ENCODE assay signal across 8 cellular contexts in the genomic region with DNA sequence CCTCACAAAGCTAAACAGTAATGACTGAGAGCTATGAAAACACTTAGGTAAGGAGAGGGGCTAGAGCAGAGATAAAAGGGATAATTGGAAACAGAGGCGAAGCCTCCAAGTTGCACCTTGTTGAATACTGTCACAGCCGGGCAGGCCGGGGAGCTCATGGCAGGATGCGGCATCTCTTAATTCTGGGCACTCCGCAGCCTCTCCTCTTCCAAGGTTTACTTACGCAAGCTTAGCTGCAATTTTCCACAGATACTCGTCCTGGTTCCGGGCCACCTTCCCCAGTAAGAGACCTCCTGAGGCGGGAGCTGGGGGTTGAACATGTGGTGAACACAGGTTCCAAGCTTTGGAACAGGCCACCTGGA.
DNase-seq lines count a peak whose midpoint lies in the region; ATAC-seq and TF ChIP-seq lines count a peak whose summit lies in the region.

No MANE protein-coding gene starts in this region.

- peaks cover 3% of the 10 kb centered on the region for H3K27me3 Mint-ChIP-seq in endodermal cell (ENCODE audit: insufficient read depth)
- no peaks in the 10 kb centered on the region for H3K27me3 Mint-ChIP-seq in progenitor cell of endocrine pancreas

- H3F3A ChIP-seq in DOHH2 (ENCODE audit: control insufficient read depth, insufficient read depth) (no peaks in the 10 kb centered on the region), OCI-LY1 (ENCODE audit: insufficient read depth, low read length) (peaks cover 5% of the 10 kb centered on the region; the same call in 1 of the 2 replicates)

- H4K20me1 ChIP-seq in DOHH2 (ENCODE audit: control insufficient read depth, insufficient read depth, low read depth, low read length), result no peaks in the 10 kb centered on the region
- no peaks in the 10 kb centered on the region for H4K20me1 ChIP-seq in OCI-LY1 (ENCODE audit: insufficient read depth, low read length)

- H3K4me2 ChIP-seq in DOHH2 (ENCODE audit: low read length), result peak overlapping the region; percentile 74
- peak overlapping the region; percentile 70 for H3K4me2 ChIP-seq in OCI-LY1 (ENCODE audit: low read length)

- H3K9me3 ChIP-seq in DOHH2 (ENCODE audit: control insufficient read depth, insufficient read depth, low read length), result no peaks in the 10 kb centered on the region
- H3K9me3 ChIP-seq in OCI-LY1 (ENCODE audit: low read length), result no peaks in the 10 kb centered on the region
- peaks cover 4% of the 10 kb centered on the region for H3K9me3 ChIP-seq in endodermal cell (ENCODE audit: control insufficient read depth, low read length)

- H3K36me3 Mint-ChIP-seq in endodermal cell (ENCODE audit: low read depth) (no peaks in the 10 kb centered on the region), progenitor cell of endocrine pancreas (ENCODE audit: insufficient read depth) (no peaks in the 10 kb centered on the region)

- H3K4me3 ChIP-seq in DOHH2 (ENCODE audit: low read length), result peak overlapping the region; percentile 72
- H3K4me3 ChIP-seq in OCI-LY1 (ENCODE audit: low read depth, low read length, poor library complexity, severe bottlenecking), result peak overlapping the region; percentile 70
- no peak overlapping the region for H3K4me3 ChIP-seq in endodermal cell (ENCODE audit: low read length)

- H3K9me2 ChIP-seq in DOHH2 (replicated peaks; ENCODE audit: control insufficient read depth, low read length) (no peaks in the 10 kb centered on the region), OCI-LY1 (ENCODE audit: low read depth, low read length) (no peaks in the 10 kb centered on the region)

- peak overlapping the region; percentile 70 for H3K9ac ChIP-seq in OCI-LY1 (ENCODE audit: low read length)
- H3K9ac ChIP-seq in endodermal cell (ENCODE audit: extremely low read depth, low read length, poor library complexity, severe bottlenecking), result no peak overlapping the region

- peaks cover 2% of the 10 kb centered on the region for H3K9me3 Mint-ChIP-seq in endodermal cell
- no peaks in the 10 kb centered on the region for H3K9me3 Mint-ChIP-seq in progenitor cell of endocrine pancreas (ENCODE audit: low read depth)

- H3K36me3 ChIP-seq in DOHH2 (ENCODE audit: control insufficient read depth, low read length), result no peaks in the 10 kb centered on the region
- H3K36me3 ChIP-seq in OCI-LY1 (ENCODE audit: insufficient read depth, low read length), result no peaks in the 10 kb centered on the region
- H3K36me3 ChIP-seq in endodermal cell (ENCODE audit: control insufficient read depth, insufficient read depth, low read length), result no peaks in the 10 kb centered on the region

- TF ChIP-seq CTCF in DOHH2 (IDR thresholded peaks at IDR 0.05; ENCODE audit: low read depth, low read length, poor library complexity, severe bottlenecking), result no peak
- TF ChIP-seq CTCF in OCI-LY1 (IDR thresholded peaks at IDR 0.05; ENCODE audit: low read length), result no peak
- TF ChIP-seq CTCF in endodermal cell (conservative IDR thresholded peaks at IDR 0.05), result no peak
- no peak for TF ChIP-seq CTCF in progenitor cell of endocrine pancreas (IDR thresholded peaks at IDR 0.05; ENCODE audit: unreplicated experiment)

- WGBS in endodermal cell (ENCODE audit: insufficient coverage in 1 of 2, insufficient read length in 1 of 2), 2 experiments, result 93 to 94% methylated on average over 6 to 9 of the region's 9 CpGs

- H2AFZ ChIP-seq in OCI-LY1 (ENCODE audit: low read length), result peak overlapping the region; percentile 95

- H3K4me3 Mint-ChIP-seq in endodermal cell (peak overlapping the region; percentile 55), progenitor cell of endocrine pancreas (ENCODE audit: low read depth) (peak overlapping the region; percentile 34)

- H3K27ac ChIP-seq in DOHH2 (ENCODE audit: low read depth, low read length), result no peak overlapping the region
- H3K27ac ChIP-seq in OCI-LY1 (ENCODE audit: low read depth, low read length, poor library complexity, severe bottlenecking), result no peak overlapping the region
- H3K27ac ChIP-seq in endodermal cell (ENCODE audit: low read depth, low read length), result no peak overlapping the region

- peaks cover 7% of the 10 kb centered on the region for H3K4me1 ChIP-seq in DOHH2 (ENCODE audit: control insufficient read depth, low read length)
- H3K4me1 ChIP-seq in OCI-LY1 (ENCODE audit: insufficient read depth, low read length, severe bottlenecking), result peaks cover 26% of the 10 kb centered on the region
- H3K4me1 ChIP-seq in endodermal cell (ENCODE audit: control insufficient read depth, insufficient read depth, low read length), result peaks cover 17% of the 10 kb centered on the region

- H3K79me2 ChIP-seq in DOHH2 (ENCODE audit: control insufficient read depth, low read length) (no peaks in the 10 kb centered on the region), OCI-LY1 (ENCODE audit: insufficient read depth, low read length) (no peaks in the 10 kb centered on the region)

- ATAC-seq in HG03520 (IDR thresholded peaks at IDR 0.05; ENCODE audit: unreplicated experiment) (no peak), HG03342 (IDR thresholded peaks at IDR 0.05; ENCODE audit: unreplicated experiment) (no peak)

- H3K27me3 ChIP-seq in DOHH2 (ENCODE audit: control insufficient read depth, low read length), result peaks cover 31% of the 10 kb centered on the region
- H3K27me3 ChIP-seq in OCI-LY1 (ENCODE audit: insufficient read depth, low read length), result no peaks in the 10 kb centered on the region
- H3K27me3 ChIP-seq in endodermal cell (ENCODE audit: control insufficient read depth, insufficient read depth, low read length, poor library complexity, severe bottlenecking), result no peaks in the 10 kb centered on the region

- H3K27ac Mint-ChIP-seq in endodermal cell, result peak overlapping the region; percentile 89
- peak overlapping the region; percentile 60 for H3K27ac Mint-ChIP-seq in progenitor cell of endocrine pancreas

- DNase-seq in endodermal cell (no peak), progenitor cell of endocrine pancreas (ENCODE audit: low spot score, unreplicated experiment) (no peak), Ammon's horn (ENCODE audit: low spot score) (no peak), EL (no peak)

- peaks cover 47% of the 10 kb centered on the region for H3K4me1 Mint-ChIP-seq in endodermal cell
- peaks cover 9% of the 10 kb centered on the region for H3K4me1 Mint-ChIP-seq in progenitor cell of endocrine pancreas (ENCODE audit: low read depth)
